In genomic region chr6:100228437-100229424, GRCh38 we compare ENCODE assay signal across 8 cellular contexts.
A peak's percentile ranks its signal among the peaks of the same experiment; 100 is the strongest.
DNase-seq lines count a peak whose midpoint lies in the region; ATAC-seq, FAIRE-seq and TF ChIP-seq lines count a peak whose summit lies in the region.

No MANE protein-coding gene starts in this region.

- in situ Hi-C loops in GM12878 (cut with MboI) = no loop called here
- in situ Hi-C loops in ACHN (cut with HindIII; ENCODE audit: low pct_ligation_motif_present, low pct_unique_long_range_greater_than_20kb, low sequenced_read_pairs) = no loop called here

- H3F3A ChIP-seq in GM23338 (replicated peaks; ENCODE audit: low read depth) = no peaks in the 10 kb centered on the region

- H4K20me1 ChIP-seq in GM23338 (replicated peaks; ENCODE audit: insufficient read depth) = no peaks in the 10 kb centered on the region
- H4K20me1 ChIP-seq in GM12878 (ENCODE audit: control insufficient read depth, insufficient read depth) = no peaks in the 10 kb centered on the region

- peak overlapping the region; percentile 43; the same call in 1 of the 2 replicates for H3K27ac Mint-ChIP-seq in GM23338

- H3K9me3 Mint-ChIP-seq in GM23338 = no peaks in the 10 kb centered on the region; the same call in 2 of the 3 replicates

- peak; percentile 60; the same call in 1 of the 2 replicates for TF ChIP-seq POLR2A in GM12878 (IDR thresholded peaks at IDR 0.05; ENCODE audit: low read depth, low read length)
- TF ChIP-seq POLR2A in sigmoid colon (IDR thresholded peaks at IDR 0.05) = no peak

- peak overlapping the region; percentile 70 for H3K4me3 Mint-ChIP-seq in GM23338

- DNase-seq in GM10266 (ENCODE audit: extremely low spot score) (peak; percentile 84), GM23338 (ENCODE audit: low spot score) (peak; percentile 86), SW480 (ENCODE audit: low spot score) (peak; percentile 73), GM12878 (ENCODE audit: low read depth, low spot score) (peak; percentile 37), sigmoid colon (peak; percentile 63), ACHN (no peak)

- TF ChIP-seq CTCF in GM10266 (IDR thresholded peaks at IDR 0.05; ENCODE audit: control insufficient read depth, insufficient read depth, low read depth, missing control alignments) = peak; percentile 1
- peak; percentile 16 to 18; a peak in 2 of 4 replicates for TF ChIP-seq CTCF in GM23338 (conservative IDR thresholded peaks at IDR 0.05; ENCODE audit: low read depth in 2 of 2)
- TF ChIP-seq CTCF in GM12878 (IDR thresholded peaks at IDR 0.05 in 2 of 3, conservative IDR thresholded peaks at IDR 0.05 in 1 of 3; ENCODE audit: control insufficient read depth in 2 of 3, extremely low read depth in 1 of 3, insufficient read depth in 1 of 3, low read depth in 3 of 3, low read length in 3 of 3) = peak in 2 of 3 experiments; percentile 21 to 28; a peak in 1 of 6 replicates
- TF ChIP-seq CTCF in sigmoid colon (IDR thresholded peaks at IDR 0.05) = no peak

- no peaks in the 10 kb centered on the region for H3K9me3 ChIP-seq in KOPT-K1 (ENCODE audit: insufficient read depth, low read length, poor library complexity, severe bottlenecking)
- H3K9me3 ChIP-seq in GM12878 (replicated peaks; ENCODE audit: control insufficient read depth, insufficient read depth, low read length) = no peaks in the 10 kb centered on the region
- no peaks in the 10 kb centered on the region for H3K9me3 ChIP-seq in sigmoid colon

- H3K27me3 Mint-ChIP-seq in GM23338 (ENCODE audit: insufficient read depth, low read depth, poor library complexity) = peaks cover 2% of the 10 kb centered on the region

- no TSS peak for BruUV-seq in GM12878 (replicated peaks; lab: Mats Ljungman, UMichigan)

- H3K9ac ChIP-seq in GM12878 (ENCODE audit: control insufficient read depth, insufficient read depth, low read length) = peak overlapping the region; percentile 28; the same call in 1 of the 2 replicates

- peak overlapping the region; percentile 80 for H3K4me2 ChIP-seq in GM23338
- peak overlapping the region; percentile 75 for H3K4me2 ChIP-seq in GM12878 (ENCODE audit: control insufficient read depth, insufficient read depth)

- SMC1A ChIA-PET in GM12878 (lab: Charles Lee; ENCODE audit: uncharacterized antibody, unreplicated experiment) = interaction anchor here (1.0 to 2.6 kb wide), 12 partner anchors 10 to 232 kb away, joined by 3 to 12 read pairs (median 4); no protein-coding TSS in a partner anchor

- no peak for TF ChIP-seq RAD21 in GM12878 (IDR thresholded peaks at IDR 0.05; ENCODE audit: insufficient read depth, low read depth, low read length)

- H3K79me2 ChIP-seq in GM23338 (replicated peaks; ENCODE audit: insufficient read depth) = no peaks in the 10 kb centered on the region
- H3K79me2 ChIP-seq in GM12878 (ENCODE audit: control insufficient read depth, insufficient read depth, low read length) = no peaks in the 10 kb centered on the region

- RAD21 ChIA-PET in GM12878 (lab: Charles Lee; ENCODE audit: unreplicated experiment) = interaction anchor here (1.1 to 2.2 kb wide), 3 partner anchors 29 to 75 kb away, joined by 3 to 5 read pairs (median 4); no protein-coding TSS in a partner anchor

- H3K4me1 Mint-ChIP-seq in GM23338 = peaks cover 35% of the 10 kb centered on the region

- H3K36me3 ChIP-seq in GM23338 (ENCODE audit: insufficient read depth) = peaks cover 3% of the 10 kb centered on the region; the same call in 1 of the 2 replicates
- H3K36me3 ChIP-seq in KOPT-K1 (ENCODE audit: insufficient read depth, low read length) = no peaks in the 10 kb centered on the region
- H3K36me3 ChIP-seq in GM12878 (ENCODE audit: control insufficient read depth in 2 of 2, insufficient read depth in 2 of 2, low read length in 1 of 2) = no peaks in the 10 kb centered on the region
- no peaks in the 10 kb centered on the region for H3K36me3 ChIP-seq in sigmoid colon

- H3K4me1 ChIP-seq in GM23338 (ENCODE audit: insufficient read depth) (peaks cover 13% of the 10 kb centered on the region), GM12878 (ENCODE audit: control insufficient read depth, insufficient read depth, low read length) (no peaks in the 10 kb centered on the region), sigmoid colon (peaks cover 0 to 5% (median 0%) of the 10 kb centered on the region in 4 donors)

- no peaks in the 10 kb centered on the region for H3K27me3 ChIP-seq in GM23338 (ENCODE audit: insufficient read depth)
- no peaks in the 10 kb centered on the region for H3K27me3 ChIP-seq in GM12878 (replicated peaks in 1 of 2; ENCODE audit: control insufficient read depth in 2 of 2, insufficient read depth in 2 of 2, low read length in 1 of 2)
- no peaks in the 10 kb centered on the region for H3K27me3 ChIP-seq in sigmoid colon

- H3K4me3 ChIP-seq in GM23338 = peak overlapping the region; percentile 52
- peak overlapping the region; percentile 69; the same call in 1 of the 2 replicates for H3K4me3 ChIP-seq in GM12878
- H3K4me3 ChIP-seq in iPS-11a (ENCODE audit: low read depth, low read length) = peak overlapping the region; percentile 29
- H3K4me3 ChIP-seq in sigmoid colon = peak overlapping the region; percentile 11 to 48 (median 42)

- WGBS in GM12878 (ENCODE audit: insufficient coverage, insufficient replicate concordance, low lambda C conversion rate, missing lambda C conversion rate) = 5% methylated on average over 27 of the region's 38 CpGs
- 1 to 4% methylated on average over 38 of the region's 38 CpGs for WGBS in sigmoid colon, 2 donors

- H3K36me3 Mint-ChIP-seq in GM23338 (ENCODE audit: low read depth) = no peaks in the 10 kb centered on the region

- CTCF ChIA-PET in GM12878 (lab: Yijun Ruan, JAX) = interaction anchor here (1.0 to 2.3 kb wide), 4 partner anchors 16 to 114 kb away, joined by 3 to 6 read pairs (median 3); no protein-coding TSS in a partner anchor

- H2AFZ ChIP-seq in GM23338 (peak overlapping the region; percentile 98), GM12878 (ENCODE audit: control insufficient read depth, low read depth, low read length) (peak overlapping the region; percentile 93)

- H3K9me2 ChIP-seq in GM23338 (ENCODE audit: insufficient read depth) = no peaks in the 10 kb centered on the region

- 0 out of 2 replicates have a peak overlapping the region, but pooled peaks have one; percentile 10 for H3K27ac ChIP-seq in GM23338 (ENCODE audit: low read depth)
- peak overlapping the region; percentile 70 for H3K27ac ChIP-seq in KOPT-K1 (ENCODE audit: low read depth, low read length, poor library complexity, severe bottlenecking)
- H3K27ac ChIP-seq in GM12878 (ENCODE audit: control insufficient read depth, insufficient read depth) = peak overlapping the region; percentile 20; the same call in 1 of the 2 replicates
- peak overlapping the region in 1 of 4 donors; percentile 4 for H3K27ac ChIP-seq in sigmoid colon

- TF ChIP-seq EP300 in GM12878 (IDR thresholded peaks at IDR 0.05; ENCODE audit: borderline replicate concordance in 1 of 2, control insufficient read depth in 1 of 2, low read depth in 2 of 2, low read length in 2 of 2) = no peak
- TF ChIP-seq EP300 in sigmoid colon (IDR thresholded peaks at IDR 0.05) = no peak

- POLR2A ChIA-PET in GM12878 (lab: Charles Lee) = no interaction called here

- intact Hi-C loops in GM12878 (cut with micrococcal nuclease; ENCODE audit: unreplicated experiment) (no loop called here), sigmoid colon (cut with DNase I) (no loop called here)

- FAIRE-seq in GM12878 (lab: Jason Lieb, UNC) = peak; percentile 56

- peak; percentile 99 for ATAC-seq in GM23338
- peak; percentile 99 for ATAC-seq in GM12878

TF ChIP-seq in GM23338, 12 proteins besides CTCF, POLR2A, EP300 and RAD21:
- TF ChIP-seq POLR2AphosphoS5 (IDR thresholded peaks at IDR 0.05; ENCODE audit: low read depth) (0 out of 2 replicates have a peak, but pooled peaks have one; percentile 41), EZH2phosphoT487 (IDR thresholded peaks at IDR 0.05; ENCODE audit: unreplicated experiment) (no peak)

TF ChIP-seq in GM12878, 131 proteins besides CTCF, POLR2A, EP300 and RAD21 (continues in another document):
- TF ChIP-seq KDM1A (IDR thresholded peaks at IDR 0.05; ENCODE audit: borderline replicate concordance) (no peak), POLR2AphosphoS2 (IDR thresholded peaks at IDR 0.05; ENCODE audit: low read depth, low read length) (no peak), IRF3 (IDR thresholded peaks at IDR 0.05) (no peak), FOS (IDR thresholded peaks at IDR 0.05; ENCODE audit: borderline replicate concordance, extremely low read depth, insufficient read length) (no peak), CHD2 (IDR thresholded peaks at IDR 0.05; ENCODE audit: borderline replicate concordance, low read depth, low read length) (no peak), MEF2B (IDR thresholded peaks at IDR 0.05; ENCODE audit: partially characterized antibody, poor library complexity, severe bottlenecking) (no peak), NFXL1 (IDR thresholded peaks at IDR 0.05; ENCODE audit: borderline replicate concordance) (no peak), USF1 (IDR thresholded peaks at IDR 0.05; ENCODE audit: borderline replicate concordance, extremely low read length, insufficient read depth, low read depth, low read length) (no peak), ZNF622 (IDR thresholded peaks at IDR 0.05) (no peak), PBX3 (IDR thresholded peaks at IDR 0.05; ENCODE audit: insufficient replicate concordance, low read depth, low read length) (peak; percentile 86)

Comparison
In these comparisons a context has a peak if more than half of its experiments do, and no peak if none do; other contexts are left out.
1. CTCF ChIP-seq: peak in GM10266 (single experiment), GM23338 (2 of 2) and GM12878 (2 of 3); none in sigmoid colon (0 of 4).
2. Peak in every context shown above with its lines, with median percentiles within 50 percentile points of each other: H3K4me3 ChIP-seq.